In genomic region chr6:41734666-41735426, GRCh38 we compare ENCODE assay signal across 1 cellular context.
TF ChIP-seq lines count a peak whose summit lies in the region.

No MANE protein-coding gene starts in this region.

TF ChIP-seq in HepG2, 621 proteins besides CTCF, POLR2A, EP300 and RAD21 (continued from another document and continues in another):
- TF ChIP-seq, protein P1, sequence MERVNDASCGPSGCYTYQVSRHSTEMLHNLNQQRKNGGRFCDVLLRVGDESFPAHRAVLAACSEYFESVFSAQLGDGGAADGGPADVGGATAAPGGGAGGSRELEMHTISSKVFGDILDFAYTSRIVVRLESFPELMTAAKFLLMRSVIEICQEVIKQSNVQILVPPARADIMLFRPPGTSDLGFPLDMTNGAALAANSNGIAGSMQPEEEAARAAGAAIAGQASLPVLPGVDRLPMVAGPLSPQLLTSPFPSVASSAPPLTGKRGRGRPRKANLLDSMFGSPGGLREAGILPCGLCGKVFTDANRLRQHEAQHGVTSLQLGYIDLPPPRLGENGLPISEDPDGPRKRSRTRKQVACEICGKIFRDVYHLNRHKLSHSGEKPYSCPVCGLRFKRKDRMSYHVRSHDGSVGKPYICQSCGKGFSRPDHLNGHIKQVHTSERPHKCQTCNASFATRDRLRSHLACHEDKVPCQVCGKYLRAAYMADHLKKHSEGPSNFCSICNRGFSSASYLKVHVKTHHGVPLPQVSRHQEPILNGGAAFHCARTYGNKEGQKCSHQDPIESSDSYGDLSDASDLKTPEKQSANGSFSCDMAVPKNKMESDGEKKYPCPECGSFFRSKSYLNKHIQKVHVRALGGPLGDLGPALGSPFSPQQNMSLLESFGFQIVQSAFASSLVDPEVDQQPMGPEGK (CRISPR knock-in tag; IDR thresholded peaks at IDR 0.05) = peak; percentile 94; the same call in 1 of the 2 replicates
- TF ChIP-seq, protein P2, sequence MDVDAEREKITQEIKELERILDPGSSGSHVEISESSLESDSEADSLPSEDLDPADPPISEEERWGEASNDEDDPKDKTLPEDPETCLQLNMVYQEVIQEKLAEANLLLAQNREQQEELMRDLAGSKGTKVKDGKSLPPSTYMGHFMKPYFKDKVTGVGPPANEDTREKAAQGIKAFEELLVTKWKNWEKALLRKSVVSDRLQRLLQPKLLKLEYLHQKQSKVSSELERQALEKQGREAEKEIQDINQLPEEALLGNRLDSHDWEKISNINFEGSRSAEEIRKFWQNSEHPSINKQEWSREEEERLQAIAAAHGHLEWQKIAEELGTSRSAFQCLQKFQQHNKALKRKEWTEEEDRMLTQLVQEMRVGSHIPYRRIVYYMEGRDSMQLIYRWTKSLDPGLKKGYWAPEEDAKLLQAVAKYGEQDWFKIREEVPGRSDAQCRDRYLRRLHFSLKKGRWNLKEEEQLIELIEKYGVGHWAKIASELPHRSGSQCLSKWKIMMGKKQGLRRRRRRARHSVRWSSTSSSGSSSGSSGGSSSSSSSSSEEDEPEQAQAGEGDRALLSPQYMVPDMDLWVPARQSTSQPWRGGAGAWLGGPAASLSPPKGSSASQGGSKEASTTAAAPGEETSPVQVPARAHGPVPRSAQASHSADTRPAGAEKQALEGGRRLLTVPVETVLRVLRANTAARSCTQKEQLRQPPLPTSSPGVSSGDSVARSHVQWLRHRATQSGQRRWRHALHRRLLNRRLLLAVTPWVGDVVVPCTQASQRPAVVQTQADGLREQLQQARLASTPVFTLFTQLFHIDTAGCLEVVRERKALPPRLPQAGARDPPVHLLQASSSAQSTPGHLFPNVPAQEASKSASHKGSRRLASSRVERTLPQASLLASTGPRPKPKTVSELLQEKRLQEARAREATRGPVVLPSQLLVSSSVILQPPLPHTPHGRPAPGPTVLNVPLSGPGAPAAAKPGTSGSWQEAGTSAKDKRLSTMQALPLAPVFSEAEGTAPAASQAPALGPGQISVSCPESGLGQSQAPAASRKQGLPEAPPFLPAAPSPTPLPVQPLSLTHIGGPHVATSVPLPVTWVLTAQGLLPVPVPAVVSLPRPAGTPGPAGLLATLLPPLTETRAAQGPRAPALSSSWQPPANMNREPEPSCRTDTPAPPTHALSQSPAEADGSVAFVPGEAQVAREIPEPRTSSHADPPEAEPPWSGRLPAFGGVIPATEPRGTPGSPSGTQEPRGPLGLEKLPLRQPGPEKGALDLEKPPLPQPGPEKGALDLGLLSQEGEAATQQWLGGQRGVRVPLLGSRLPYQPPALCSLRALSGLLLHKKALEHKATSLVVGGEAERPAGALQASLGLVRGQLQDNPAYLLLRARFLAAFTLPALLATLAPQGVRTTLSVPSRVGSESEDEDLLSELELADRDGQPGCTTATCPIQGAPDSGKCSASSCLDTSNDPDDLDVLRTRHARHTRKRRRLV (CRISPR knock-in tag; IDR thresholded peaks at IDR 0.05) = no peak
- TF ChIP-seq ZC3H4 (CRISPR knock-in tag; IDR thresholded peaks at IDR 0.05; ENCODE audit: borderline replicate concordance) = no peak
- TF ChIP-seq SMAD1 (CRISPR knock-in tag; IDR thresholded peaks at IDR 0.05; ENCODE audit: borderline replicate concordance, low read depth) = no peak
- TF ChIP-seq AGO1 (IDR thresholded peaks at IDR 0.05; ENCODE audit: low read depth, low read length, poor library complexity, severe bottlenecking) = peak; percentile 83
- no peak for TF ChIP-seq MAFK (conservative IDR thresholded peaks at IDR 0.05 in 1 of 2, IDR thresholded peaks at IDR 0.05 in 1 of 2; ENCODE audit: low read length in 2 of 2)
- TF ChIP-seq, protein P3, sequence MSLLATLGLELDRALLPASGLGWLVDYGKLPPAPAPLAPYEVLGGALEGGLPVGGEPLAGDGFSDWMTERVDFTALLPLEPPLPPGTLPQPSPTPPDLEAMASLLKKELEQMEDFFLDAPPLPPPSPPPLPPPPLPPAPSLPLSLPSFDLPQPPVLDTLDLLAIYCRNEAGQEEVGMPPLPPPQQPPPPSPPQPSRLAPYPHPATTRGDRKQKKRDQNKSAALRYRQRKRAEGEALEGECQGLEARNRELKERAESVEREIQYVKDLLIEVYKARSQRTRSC (CRISPR knock-in tag; IDR thresholded peaks at IDR 0.05; ENCODE audit: low read depth) = 0 out of 2 replicates have a peak, but pooled peaks have one; percentile 11
- TF ChIP-seq ZNF775 (CRISPR knock-in tag; IDR thresholded peaks at IDR 0.05; ENCODE audit: borderline replicate concordance) = no peak
- TF ChIP-seq MTA1 (CRISPR knock-in tag; IDR thresholded peaks at IDR 0.05; ENCODE audit: borderline replicate concordance) = peak; percentile 2; the same call in 1 of the 2 replicates
- TF ChIP-seq, protein P4, sequence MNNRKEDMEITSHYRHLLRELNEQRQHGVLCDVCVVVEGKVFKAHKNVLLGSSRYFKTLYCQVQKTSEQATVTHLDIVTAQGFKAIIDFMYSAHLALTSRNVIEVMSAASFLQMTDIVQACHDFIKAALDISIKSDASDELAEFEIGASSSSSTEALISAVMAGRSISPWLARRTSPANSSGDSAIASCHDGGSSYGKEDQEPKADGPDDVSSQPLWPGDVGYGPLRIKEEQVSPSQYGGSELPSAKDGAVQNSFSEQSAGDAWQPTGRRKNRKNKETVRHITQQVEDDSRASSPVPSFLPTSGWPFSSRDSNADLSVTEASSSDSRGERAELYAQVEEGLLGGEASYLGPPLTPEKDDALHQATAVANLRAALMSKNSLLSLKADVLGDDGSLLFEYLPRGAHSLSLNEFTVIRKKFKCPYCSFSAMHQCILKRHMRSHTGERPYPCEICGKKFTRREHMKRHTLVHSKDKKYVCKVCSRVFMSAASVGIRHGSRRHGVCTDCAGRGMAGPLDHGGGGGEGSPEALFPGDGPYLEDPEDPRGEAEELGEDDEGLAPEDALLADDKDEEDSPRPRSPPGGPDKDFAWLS (CRISPR knock-in tag; IDR thresholded peaks at IDR 0.05; ENCODE audit: borderline replicate concordance) = no peak
- no peak for TF ChIP-seq ZNF10 (CRISPR knock-in tag; IDR thresholded peaks at IDR 0.05; ENCODE audit: borderline replicate concordance, low read depth)
- no peak for TF ChIP-seq THAP7 (CRISPR knock-in tag; IDR thresholded peaks at IDR 0.05)
- no peak for TF ChIP-seq MBNL3 (CRISPR knock-in tag; conservative IDR thresholded peaks at IDR 0.05)
- no peak for TF ChIP-seq KLF13 (CRISPR knock-in tag; IDR thresholded peaks at IDR 0.05)
- no peak for TF ChIP-seq SOX13 (IDR thresholded peaks at IDR 0.05)
- TF ChIP-seq SOX13 (CRISPR knock-in tag; conservative IDR thresholded peaks at IDR 0.05 in 1 of 2, IDR thresholded peaks at IDR 0.05 in 1 of 2) = peak in 1 of 2 experiments; percentile 18; a peak in 1 of 4 replicates
- TF ChIP-seq ZNF430 (CRISPR knock-in tag; IDR thresholded peaks at IDR 0.05) = peak; percentile 60; the same call in 1 of the 2 replicates
- TF ChIP-seq GZF1 (CRISPR knock-in tag; IDR thresholded peaks at IDR 0.05) = no peak
- TF ChIP-seq, protein P5, sequence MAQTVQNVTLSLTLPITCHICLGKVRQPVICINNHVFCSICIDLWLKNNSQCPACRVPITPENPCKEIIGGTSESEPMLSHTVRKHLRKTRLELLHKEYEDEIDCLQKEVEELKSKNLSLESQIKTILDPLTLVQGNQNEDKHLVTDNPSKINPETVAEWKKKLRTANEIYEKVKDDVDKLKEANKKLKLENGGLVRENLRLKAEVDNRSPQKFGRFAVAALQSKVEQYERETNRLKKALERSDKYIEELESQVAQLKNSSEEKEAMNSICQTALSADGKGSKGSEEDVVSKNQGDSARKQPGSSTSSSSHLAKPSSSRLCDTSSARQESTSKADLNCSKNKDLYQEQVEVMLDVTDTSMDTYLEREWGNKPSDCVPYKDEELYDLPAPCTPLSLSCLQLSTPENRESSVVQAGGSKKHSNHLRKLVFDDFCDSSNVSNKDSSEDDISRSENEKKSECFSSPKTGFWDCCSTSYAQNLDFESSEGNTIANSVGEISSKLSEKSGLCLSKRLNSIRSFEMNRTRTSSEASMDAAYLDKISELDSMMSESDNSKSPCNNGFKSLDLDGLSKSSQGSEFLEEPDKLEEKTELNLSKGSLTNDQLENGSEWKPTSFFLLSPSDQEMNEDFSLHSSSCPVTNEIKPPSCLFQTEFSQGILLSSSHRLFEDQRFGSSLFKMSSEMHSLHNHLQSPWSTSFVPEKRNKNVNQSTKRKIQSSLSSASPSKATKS (CRISPR knock-in tag; IDR thresholded peaks at IDR 0.05) = no peak
- TF ChIP-seq, protein P6, sequence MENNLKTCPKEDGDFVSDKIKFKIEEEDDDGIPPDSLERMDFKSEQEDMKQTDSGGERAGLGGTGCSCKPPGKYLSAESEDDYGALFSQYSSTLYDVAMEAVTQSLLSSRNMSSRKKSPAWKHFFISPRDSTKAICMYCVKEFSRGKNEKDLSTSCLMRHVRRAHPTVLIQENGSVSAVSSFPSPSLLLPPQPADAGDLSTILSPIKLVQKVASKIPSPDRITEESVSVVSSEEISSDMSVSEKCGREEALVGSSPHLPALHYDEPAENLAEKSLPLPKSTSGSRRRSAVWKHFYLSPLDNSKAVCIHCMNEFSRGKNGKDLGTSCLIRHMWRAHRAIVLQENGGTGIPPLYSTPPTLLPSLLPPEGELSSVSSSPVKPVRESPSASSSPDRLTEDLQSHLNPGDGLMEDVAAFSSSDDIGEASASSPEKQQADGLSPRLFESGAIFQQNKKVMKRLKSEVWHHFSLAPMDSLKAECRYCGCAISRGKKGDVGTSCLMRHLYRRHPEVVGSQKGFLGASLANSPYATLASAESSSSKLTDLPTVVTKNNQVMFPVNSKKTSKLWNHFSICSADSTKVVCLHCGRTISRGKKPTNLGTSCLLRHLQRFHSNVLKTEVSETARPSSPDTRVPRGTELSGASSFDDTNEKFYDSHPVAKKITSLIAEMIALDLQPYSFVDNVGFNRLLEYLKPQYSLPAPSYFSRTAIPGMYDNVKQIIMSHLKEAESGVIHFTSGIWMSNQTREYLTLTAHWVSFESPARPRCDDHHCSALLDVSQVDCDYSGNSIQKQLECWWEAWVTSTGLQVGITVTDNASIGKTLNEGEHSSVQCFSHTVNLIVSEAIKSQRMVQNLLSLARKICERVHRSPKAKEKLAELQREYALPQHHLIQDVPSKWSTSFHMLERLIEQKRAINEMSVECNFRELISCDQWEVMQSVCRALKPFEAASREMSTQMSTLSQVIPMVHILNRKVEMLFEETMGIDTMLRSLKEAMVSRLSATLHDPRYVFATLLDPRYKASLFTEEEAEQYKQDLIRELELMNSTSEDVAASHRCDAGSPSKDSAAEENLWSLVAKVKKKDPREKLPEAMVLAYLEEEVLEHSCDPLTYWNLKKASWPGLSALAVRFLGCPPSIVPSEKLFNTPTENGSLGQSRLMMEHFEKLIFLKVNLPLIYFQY (CRISPR knock-in tag; IDR thresholded peaks at IDR 0.05; ENCODE audit: borderline replicate concordance) = no peak
- TF ChIP-seq NRL (CRISPR knock-in tag; IDR thresholded peaks at IDR 0.05; ENCODE audit: borderline replicate concordance) = peak; percentile 25
- TF ChIP-seq RXRB (CRISPR knock-in tag; IDR thresholded peaks at IDR 0.05; ENCODE audit: borderline replicate concordance) = no peak
- no peak; the same call in 1 of the 2 replicates for TF ChIP-seq CBFB (CRISPR knock-in tag; IDR thresholded peaks at IDR 0.05)
- TF ChIP-seq FOXJ3 (CRISPR knock-in tag; IDR thresholded peaks at IDR 0.05; ENCODE audit: borderline replicate concordance) = no peak
- TF ChIP-seq, protein P7, sequence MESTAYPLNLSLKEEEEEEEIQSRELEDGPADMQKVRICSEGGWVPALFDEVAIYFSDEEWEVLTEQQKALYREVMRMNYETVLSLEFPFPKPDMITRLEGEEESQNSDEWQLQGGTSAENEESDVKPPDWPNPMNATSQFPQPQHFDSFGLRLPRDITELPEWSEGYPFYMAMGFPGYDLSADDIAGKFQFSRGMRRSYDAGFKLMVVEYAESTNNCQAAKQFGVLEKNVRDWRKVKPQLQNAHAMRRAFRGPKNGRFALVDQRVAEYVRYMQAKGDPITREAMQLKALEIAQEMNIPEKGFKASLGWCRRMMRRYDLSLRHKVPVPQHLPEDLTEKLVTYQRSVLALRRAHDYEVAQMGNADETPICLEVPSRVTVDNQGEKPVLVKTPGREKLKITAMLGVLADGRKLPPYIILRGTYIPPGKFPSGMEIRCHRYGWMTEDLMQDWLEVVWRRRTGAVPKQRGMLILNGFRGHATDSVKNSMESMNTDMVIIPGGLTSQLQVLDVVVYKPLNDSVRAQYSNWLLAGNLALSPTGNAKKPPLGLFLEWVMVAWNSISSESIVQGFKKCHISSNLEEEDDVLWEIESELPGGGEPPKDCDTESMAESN (CRISPR knock-in tag; conservative IDR thresholded peaks at IDR 0.05) = 0 out of 2 replicates have a peak, but pooled peaks have one; percentile 28
- TF ChIP-seq EZH2 (conservative IDR thresholded peaks at IDR 0.05; ENCODE audit: low read depth, low read length) = no peak
- peak; percentile 35; the same call in 1 of the 2 replicates for TF ChIP-seq YEATS4 (CRISPR knock-in tag; IDR thresholded peaks at IDR 0.05; ENCODE audit: borderline replicate concordance)
- no peak for TF ChIP-seq ZNF737 (CRISPR knock-in tag; IDR thresholded peaks at IDR 0.05; ENCODE audit: borderline replicate concordance)
- no peak for TF ChIP-seq ZBTB8A (CRISPR knock-in tag; IDR thresholded peaks at IDR 0.05; ENCODE audit: borderline replicate concordance, low read depth)
- TF ChIP-seq REL (CRISPR knock-in tag; conservative IDR thresholded peaks at IDR 0.05) = no peak
- TF ChIP-seq, protein P8, sequence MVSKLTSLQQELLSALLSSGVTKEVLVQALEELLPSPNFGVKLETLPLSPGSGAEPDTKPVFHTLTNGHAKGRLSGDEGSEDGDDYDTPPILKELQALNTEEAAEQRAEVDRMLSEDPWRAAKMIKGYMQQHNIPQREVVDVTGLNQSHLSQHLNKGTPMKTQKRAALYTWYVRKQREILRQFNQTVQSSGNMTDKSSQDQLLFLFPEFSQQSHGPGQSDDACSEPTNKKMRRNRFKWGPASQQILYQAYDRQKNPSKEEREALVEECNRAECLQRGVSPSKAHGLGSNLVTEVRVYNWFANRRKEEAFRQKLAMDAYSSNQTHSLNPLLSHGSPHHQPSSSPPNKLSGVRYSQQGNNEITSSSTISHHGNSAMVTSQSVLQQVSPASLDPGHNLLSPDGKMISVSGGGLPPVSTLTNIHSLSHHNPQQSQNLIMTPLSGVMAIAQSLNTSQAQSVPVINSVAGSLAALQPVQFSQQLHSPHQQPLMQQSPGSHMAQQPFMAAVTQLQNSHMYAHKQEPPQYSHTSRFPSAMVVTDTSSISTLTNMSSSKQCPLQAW (CRISPR knock-in tag; IDR thresholded peaks at IDR 0.05) = no peak
- no peak for TF ChIP-seq ZFP1 (CRISPR knock-in tag; IDR thresholded peaks at IDR 0.05)
- TF ChIP-seq SMAD3 (CRISPR knock-in tag; IDR thresholded peaks at IDR 0.05) = no peak; the same call in 1 of the 2 replicates
- no peak for TF ChIP-seq ZMYM2 (CRISPR knock-in tag; IDR thresholded peaks at IDR 0.05)
- no peak for TF ChIP-seq ZNF44 (CRISPR knock-in tag; IDR thresholded peaks at IDR 0.05)
- TF ChIP-seq SRSF9 (IDR thresholded peaks at IDR 0.05; ENCODE audit: borderline replicate concordance, insufficient read depth, low read depth, low read length, poor library complexity, severe bottlenecking) = no peak
- peak; percentile 56; the same call in 1 of the 2 replicates for TF ChIP-seq KDM5B (CRISPR knock-in tag; IDR thresholded peaks at IDR 0.05; ENCODE audit: borderline replicate concordance)
- TF ChIP-seq ZNF530 (CRISPR knock-in tag; IDR thresholded peaks at IDR 0.05; ENCODE audit: low read depth) = no peak
- TF ChIP-seq, protein P9, sequence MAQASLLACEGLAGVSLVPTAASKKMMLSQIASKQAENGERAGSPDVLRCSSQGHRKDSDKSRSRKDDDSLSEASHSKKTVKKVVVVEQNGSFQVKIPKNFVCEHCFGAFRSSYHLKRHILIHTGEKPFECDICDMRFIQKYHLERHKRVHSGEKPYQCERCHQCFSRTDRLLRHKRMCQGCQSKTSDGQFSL (CRISPR knock-in tag; IDR thresholded peaks at IDR 0.05) = peak; percentile 87
- no peak for TF ChIP-seq ZNF431 (CRISPR knock-in tag; IDR thresholded peaks at IDR 0.05; ENCODE audit: borderline replicate concordance, low read depth)
